ENCODE assay signal across 8 cellular contexts in genomic region chr18:6219116-6219717, GRCh38.
DNase-seq lines count a peak whose midpoint lies in the region; ATAC-seq and TF ChIP-seq lines count a peak whose summit lies in the region.

No MANE protein-coding gene starts in this region.

- H3K27me3 ChIP-seq in lower lobe of right lung (ENCODE audit: low read depth): no peaks in the 10 kb centered on the region

- intact Hi-C loops in lower lobe of right lung (cut with DNase I): no loop called here

- peak; percentile 57 for DNase-seq in AG08395 (ENCODE audit: low spot score)
- DNase-seq in NCI-H146 treated with DMSO at 0.1 percent for 48 hours (lab: John Stamatoyannopoulos, UW; ENCODE audit: unreplicated experiment): peak; percentile 9
- peak; percentile 83 for DNase-seq in choroid plexus epithelial cell (ENCODE audit: low read depth)
- no peak for DNase-seq in lower lobe of right lung
- DNase-seq in activated CD4-positive, CD25-positive, alpha-beta regulatory T cell (lab: John Stamatoyannopoulos, UW): no peak
- DNase-seq in NCI-H1694 (lab: John Stamatoyannopoulos, UW): no peak

- H3K4me1 ChIP-seq in lower lobe of right lung: no peaks in the 10 kb centered on the region

- ATAC-seq in lower lobe of right lung (peak; percentile 39 to 56), HG03108 (IDR thresholded peaks at IDR 0.05; ENCODE audit: unreplicated experiment) (no peak)

- no peaks in the 10 kb centered on the region for H3K36me3 ChIP-seq in lower lobe of right lung

- TF ChIP-seq CTCF in GM12875 (IDR thresholded peaks at IDR 0.05; ENCODE audit: borderline replicate concordance, insufficient read depth, low read depth, low read length) (peak; percentile 68; the same call in 1 of the 2 replicates), choroid plexus epithelial cell (conservative IDR thresholded peaks at IDR 0.05; ENCODE audit: low read depth, low read length) (peak; percentile 99), lower lobe of right lung (IDR thresholded peaks at IDR 0.05) (peak; percentile 50)

- H3K4me3 ChIP-seq in GM12875 (ENCODE audit: low read depth, low read length) (no peak overlapping the region), choroid plexus epithelial cell (ENCODE audit: low read depth, low read length) (no peak overlapping the region), lower lobe of right lung (no peak overlapping the region)

- no peaks in the 10 kb centered on the region for H3K9me3 ChIP-seq in lower lobe of right lung

- no peak overlapping the region for H3K27ac ChIP-seq in lower lobe of right lung

Comparison
In these comparisons a context has a peak if more than half of its experiments do, and no peak if none do; other contexts are left out.
1. DNase-seq: peak in AG08395 (single experiment), NCI-H146 treated with DMSO at 0.1 percent for 48 hours (single experiment) and choroid plexus epithelial cell (single experiment); none in lower lobe of right lung (single experiment), activated CD4-positive, CD25-positive, alpha-beta regulatory T cell (0 of 4) and NCI-H1694 (single experiment).
2. Peak in every context shown above with its lines, with median percentiles within 50 percentile points of each other: CTCF ChIP-seq.